17 cellular contexts compared by ENCODE assay signal in genomic region chr11:2584812-2585565, GRCh38.
DNase-seq lines count a peak whose midpoint lies in the region; ATAC-seq and TF ChIP-seq lines count a peak whose summit lies in the region.
"Had no signal": no experiment of that assay in that cellular context is flagged by ENCODE, and none has a peak within 500 bp of the region (broad histone marks: within the 10 kb centered on the region; RNA-seq: fewer than 3 reads in every experiment).

No MANE protein-coding gene starts in this region.

- CTCF ChIA-PET in MCF 10A (lab: Yijun Ruan, JAX), result no interaction called here

- ATAC-seq in omental fat pad (ENCODE audit: low FRiP score) (no peak), HG03378 (IDR thresholded peaks at IDR 0.05; ENCODE audit: unreplicated experiment) (no peak)
- ATAC-seq: activated CD4-positive, alpha-beta T cell treated with anti-CD3 and anti-CD28 coated beads for 36 hours; T-cell had no signal

- H3K27ac Mint-ChIP-seq in MCF 10A (ENCODE audit: low read depth, unreplicated experiment), result no peak overlapping the region
- H3K27ac Mint-ChIP-seq: activated CD4-positive, alpha-beta T cell treated with anti-CD3 and anti-CD28 coated beads for 36 hours; B cell; T-cell had no signal

- H3K4me1 Mint-ChIP-seq in MCF 10A (ENCODE audit: insufficient read depth, unreplicated experiment), result no peaks in the 10 kb centered on the region
- H3K4me1 Mint-ChIP-seq: activated CD4-positive, alpha-beta T cell treated with anti-CD3 and anti-CD28 coated beads for 36 hours; B cell; central memory CD8-positive, alpha-beta T cell; T-cell had no signal

- DNase-seq in stimulated activated CD4-positive, alpha-beta T cell treated with anti-CD3 and anti-CD28 coated beads, Interleukin-4, amount 100 ng/mL, for 1 hour, result peak; percentile 0
- DNase-seq in stimulated activated CD4-positive, alpha-beta T cell treated with anti-CD3 and anti-CD28 coated beads, Interleukin-15, amount 100 ng/mL, for 24 hours, result no peak
- DNase-seq in coronary artery (ENCODE audit: low spot score) (peak; percentile 64), omental fat pad (ENCODE audit: low spot score) (peak; percentile 9), MCF 10A (ENCODE audit: unreplicated experiment) (no peak), H4 (ENCODE audit: low spot score) (no peak), foreskin melanocyte (no peak)
- DNase-seq: activated CD4-positive, alpha-beta T cell treated with anti-CD3 and anti-CD28 coated beads for 36 hours; DMS53; NCI-H1417; NCI-H446 had no signal

- no peak overlapping the region for H3K4me3 ChIP-seq in coronary artery
- H3K4me3 ChIP-seq: lung had no signal

- H3K9me3 Mint-ChIP-seq in MCF 10A (ENCODE audit: unreplicated experiment), result no peaks in the 10 kb centered on the region
- H3K9me3 Mint-ChIP-seq: central memory CD8-positive, alpha-beta T cell; T-cell had no signal

- BruUV-seq in MCF 10A (replicated peaks; lab: Mats Ljungman, UMichigan), result no TSS peak

- H3K27me3 Mint-ChIP-seq in MCF 10A (ENCODE audit: insufficient read depth, unreplicated experiment), result no peaks in the 10 kb centered on the region
- H3K27me3 Mint-ChIP-seq: activated CD4-positive, alpha-beta T cell treated with anti-CD3 and anti-CD28 coated beads for 36 hours; B cell; central memory CD8-positive, alpha-beta T cell; T-cell had no signal

- no peak for TF ChIP-seq CTCF in coronary artery (IDR thresholded peaks at IDR 0.05)
- no peak for TF ChIP-seq CTCF in omental fat pad (IDR thresholded peaks at IDR 0.05)
- no peak for TF ChIP-seq CTCF in MCF 10A (IDR thresholded peaks at IDR 0.05; ENCODE audit: unreplicated experiment)

- no peak overlapping the region for H3K27ac ChIP-seq in coronary artery
- H3K27ac ChIP-seq: neutrophil had no signal

- H3K4me3 Mint-ChIP-seq in MCF 10A (ENCODE audit: unreplicated experiment), result no peak overlapping the region
- H3K4me3 Mint-ChIP-seq: activated CD4-positive, alpha-beta T cell treated with anti-CD3 and anti-CD28 coated beads for 36 hours; B cell; central memory CD8-positive, alpha-beta T cell; T-cell had no signal

- POLR2A ChIA-PET in MCF 10A (lab: Yijun Ruan, JAX), result no interaction called here

- H3K36me3 Mint-ChIP-seq in MCF 10A (ENCODE audit: insufficient read depth, unreplicated experiment), result no peaks in the 10 kb centered on the region

- intact Hi-C loops in MCF 10A (cut with micrococcal nuclease), result no loop called here

Comparison
In these comparisons a context has a peak if more than half of its experiments do, and no peak if none do; other contexts are left out.
1. DNase-seq: peak in stimulated activated CD4-positive, alpha-beta T cell treated with anti-CD3 and anti-CD28 coated beads, Interleukin-4, amount 100 ng/mL, for 1 hour (single experiment), coronary artery (single experiment) and omental fat pad (single experiment); none in stimulated activated CD4-positive, alpha-beta T cell treated with anti-CD3 and anti-CD28 coated beads, Interleukin-15, amount 100 ng/mL, for 24 hours (single experiment), MCF 10A (single experiment), H4 (single experiment) and foreskin melanocyte (single experiment).